In the genomic region with DNA sequence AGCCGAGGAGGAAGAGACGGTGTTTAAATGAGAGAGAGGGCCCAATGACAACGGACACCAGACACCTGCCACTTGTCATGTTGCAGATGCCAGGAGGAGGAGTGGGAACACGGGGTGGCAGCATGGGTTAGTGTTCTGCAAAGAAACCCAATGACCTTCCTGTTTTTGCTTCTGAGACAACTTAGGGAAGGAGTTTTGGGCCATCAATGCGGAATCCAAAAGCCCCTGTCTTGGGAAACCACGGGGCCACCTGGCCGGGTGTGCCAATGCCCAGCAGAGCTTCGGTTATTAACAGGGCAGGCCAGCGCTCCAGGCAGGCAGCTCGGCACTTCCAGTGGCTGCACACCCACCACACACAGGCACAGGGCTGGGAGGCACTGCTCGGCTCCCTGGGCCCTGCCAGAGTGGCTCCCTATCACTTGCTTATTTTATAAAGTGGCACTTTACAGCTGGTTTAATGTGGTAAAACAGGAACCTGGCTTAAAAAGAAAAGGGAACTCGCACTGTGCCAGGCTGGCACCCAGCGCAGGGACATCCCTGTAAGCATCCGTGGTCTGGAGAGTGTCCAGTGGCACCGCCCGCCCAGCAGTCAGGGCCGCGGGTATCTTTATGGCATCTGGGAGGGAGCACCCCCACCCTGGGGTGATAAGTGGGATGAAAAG, we compare ENCODE assay signal across 11 cellular contexts. TPM values are rescaled to one million over a fixed set of nuclear protein-coding genes. Genes with fewer than 3 reads are reported as not detected.
DNase-seq lines count a peak whose midpoint lies in the region; TF ChIP-seq lines count a peak whose summit lies in the region.
"Had no signal": no experiment of that assay in that cellular context is flagged by ENCODE, and none has a peak within 500 bp of the region (broad histone marks: within the 10 kb centered on the region; RNA-seq: fewer than 3 reads in every experiment).

No MANE protein-coding gene starts in this region.

- peak overlapping the region; percentile 1 for H3K27ac Mint-ChIP-seq in activated CD4-positive, alpha-beta T cell treated with anti-CD3 and anti-CD28 coated beads, Interleukin-2, amount 10 ng/mL, durations not matched to agents 24 days and 14 days
- H3K27ac Mint-ChIP-seq in activated CD4-positive, alpha-beta memory T cell treated with anti-CD3 and anti-CD28 coated beads for 36 hours, result peak overlapping the region; percentile 43
- H3K27ac Mint-ChIP-seq in type B pancreatic cell, result no peak overlapping the region

- DNase-seq in activated CD4-positive, alpha-beta T cell treated with anti-CD3 and anti-CD28 coated beads, Interleukin-2, amount 10 ng/mL, durations not matched to agents 24 days and 14 days, result no peak
- no peak for DNase-seq in activated CD4-positive, alpha-beta T cell treated with anti-CD3 and anti-CD28 coated beads, Interleukin-2, amount 50 U/mL, for 48 hours
- no peak for DNase-seq in activated CD4-positive, alpha-beta memory T cell treated with anti-CD3 and anti-CD28 coated beads for 36 hours
- no peak for DNase-seq in hepatocyte (ENCODE audit: low spot score)
- no peak for DNase-seq in RKO (ENCODE audit: low spot score)
- no peak for DNase-seq in cerebellum (ENCODE audit: low spot score)
- no peak for DNase-seq in type B pancreatic cell (ENCODE audit: extremely low spot score, unreplicated experiment)
- DNase-seq: cortex of kidney, HCEC 1CT, NCI-H82 had no signal

- H3K27me3 ChIP-seq in hepatocyte (no peaks in the 10 kb centered on the region), subcutaneous abdominal adipose tissue (ENCODE audit: control insufficient read depth in 5 of 5, insufficient read depth in 4 of 5, low read length in 5 of 5) (no peaks in the 10 kb centered on the region)

- no peak overlapping the region for H3K9ac ChIP-seq in subcutaneous abdominal adipose tissue (ENCODE audit: low read length in 5 of 5)

- peaks cover 60% of the 10 kb centered on the region for H3K4me1 Mint-ChIP-seq in activated CD4-positive, alpha-beta T cell treated with anti-CD3 and anti-CD28 coated beads, Interleukin-2, amount 10 ng/mL, durations not matched to agents 24 days and 14 days
- peaks cover 89% of the 10 kb centered on the region for H3K4me1 Mint-ChIP-seq in activated CD4-positive, alpha-beta memory T cell treated with anti-CD3 and anti-CD28 coated beads for 36 hours (ENCODE audit: low read depth)
- peaks cover 42% of the 10 kb centered on the region for H3K4me1 Mint-ChIP-seq in type B pancreatic cell (ENCODE audit: unreplicated experiment)

- no peaks in the 10 kb centered on the region for H3K27me3 Mint-ChIP-seq in activated CD4-positive, alpha-beta T cell treated with anti-CD3 and anti-CD28 coated beads, Interleukin-2, amount 10 ng/mL, durations not matched to agents 24 days and 14 days
- no peaks in the 10 kb centered on the region for H3K27me3 Mint-ChIP-seq in activated CD4-positive, alpha-beta memory T cell treated with anti-CD3 and anti-CD28 coated beads for 36 hours
- H3K27me3 Mint-ChIP-seq in type B pancreatic cell, result no peaks in the 10 kb centered on the region

- CTCF ChIA-PET in activated CD4-positive, alpha-beta memory T cell treated with anti-CD3 and anti-CD28 coated beads for 36 hours (lab: Charles Lee), result interaction anchor here (1.7 to 11.1 kb wide), 2 partner anchors 18 to 20 kb away, joined by 4 to 91 read pairs; a partner anchor contains a TSS

- H3K9me3 ChIP-seq in hepatocyte (ENCODE audit: low read depth) (no peaks in the 10 kb centered on the region), subcutaneous abdominal adipose tissue (ENCODE audit: control insufficient read depth in 5 of 5, low read length in 5 of 5) (no peaks in the 10 kb centered on the region)

- TF ChIP-seq CTCF in hepatocyte (IDR thresholded peaks at IDR 0.05; ENCODE audit: poor library complexity) (no peak), type B pancreatic cell (conservative IDR thresholded peaks at IDR 0.05) (no peak)

- no peaks in the 10 kb centered on the region for H3K9me3 Mint-ChIP-seq in activated CD4-positive, alpha-beta T cell treated with anti-CD3 and anti-CD28 coated beads, Interleukin-2, amount 10 ng/mL, durations not matched to agents 24 days and 14 days
- H3K9me3 Mint-ChIP-seq in activated CD4-positive, alpha-beta memory T cell treated with anti-CD3 and anti-CD28 coated beads for 36 hours, result no peaks in the 10 kb centered on the region
- H3K9me3 Mint-ChIP-seq in type B pancreatic cell, result no peaks in the 10 kb centered on the region

- H3K4me1 ChIP-seq in hepatocyte (ENCODE audit: insufficient read depth) (peaks cover 37% of the 10 kb centered on the region), subcutaneous abdominal adipose tissue (ENCODE audit: control insufficient read depth in 5 of 5, insufficient read depth in 5 of 5, low read length in 5 of 5) (peaks cover 36 to 98% (median 86%) of the 10 kb centered on the region in 5 donors)

- H3K36me3 ChIP-seq in hepatocyte (replicated peaks; ENCODE audit: insufficient read depth, low read depth) (no peaks in the 10 kb centered on the region), subcutaneous abdominal adipose tissue (ENCODE audit: control insufficient read depth in 5 of 5, insufficient read depth in 5 of 5, low read length in 5 of 5) (no peaks in the 10 kb centered on the region)

- peak overlapping the region; percentile 81 for H3K27ac ChIP-seq in hepatocyte
- H3K27ac ChIP-seq in subcutaneous abdominal adipose tissue (ENCODE audit: low read depth, low read length), result peak overlapping the region; percentile 16

- no peak overlapping the region for H3K4me3 Mint-ChIP-seq in activated CD4-positive, alpha-beta T cell treated with anti-CD3 and anti-CD28 coated beads, Interleukin-2, amount 10 ng/mL, durations not matched to agents 24 days and 14 days
- no peak overlapping the region for H3K4me3 Mint-ChIP-seq in activated CD4-positive, alpha-beta memory T cell treated with anti-CD3 and anti-CD28 coated beads for 36 hours
- no peak overlapping the region for H3K4me3 Mint-ChIP-seq in type B pancreatic cell

- H3K79me2 ChIP-seq in hepatocyte, result peaks cover 98% of the 10 kb centered on the region

- H2AFZ ChIP-seq in hepatocyte, result no peak overlapping the region

- H3K36me3 Mint-ChIP-seq in activated CD4-positive, alpha-beta T cell treated with anti-CD3 and anti-CD28 coated beads, Interleukin-2, amount 10 ng/mL, durations not matched to agents 24 days and 14 days (ENCODE audit: low read depth), result no peaks in the 10 kb centered on the region
- no peaks in the 10 kb centered on the region for H3K36me3 Mint-ChIP-seq in activated CD4-positive, alpha-beta memory T cell treated with anti-CD3 and anti-CD28 coated beads for 36 hours
- no peaks in the 10 kb centered on the region for H3K36me3 Mint-ChIP-seq in type B pancreatic cell

- H3K4me3 ChIP-seq in hepatocyte (no peak overlapping the region), subcutaneous abdominal adipose tissue (ENCODE audit: low read depth in 1 of 5, low read length in 5 of 5) (no peak overlapping the region)

- no peaks in the 10 kb centered on the region for H3K9me2 ChIP-seq in hepatocyte (replicated peaks; ENCODE audit: insufficient read depth)

- POLR2A ChIA-PET in activated CD4-positive, alpha-beta memory T cell treated with anti-CD3 and anti-CD28 coated beads for 36 hours (lab: Charles Lee), result no interaction called here

- 93% methylated on average over 18 of the region's 18 CpGs for WGBS in hepatocyte (ENCODE audit: low lambda C conversion rate, missing lambda C conversion rate)

- intact Hi-C loops in activated CD4-positive, alpha-beta T cell treated with anti-CD3 and anti-CD28 coated beads, Interleukin-2, amount 10 ng/mL, durations not matched to agents 24 days and 14 days (cut with micrococcal nuclease), result no loop called here
- intact Hi-C loops in activated CD4-positive, alpha-beta memory T cell treated with anti-CD3 and anti-CD28 coated beads for 36 hours (cut with micrococcal nuclease), result no loop called here

- H4K20me1 ChIP-seq in hepatocyte (ENCODE audit: insufficient read depth, poor library complexity, severe bottlenecking), result peaks cover 94% of the 10 kb centered on the region

- no peak overlapping the region for H3K4me2 ChIP-seq in hepatocyte

RNA-seq across cellular contexts. Expression of a gene that starts 19.1 kb away (rescaled TPM):
- 25.5 and 27.8 TPM in 2 replicates for total RNA-seq in activated CD4-positive, alpha-beta T cell treated with anti-CD3 and anti-CD28 coated beads, Interleukin-2, amount 10 ng/mL, durations not matched to agents 24 days and 14 days
- 10 to 100 TPM; 24.7 to 29.7 TPM for total RNA-seq in activated CD4-positive, alpha-beta memory T cell treated with anti-CD3 and anti-CD28 coated beads for 36 hours
- total RNA-seq in hepatocyte (3.9 and 11.0 TPM in 2 replicates), cerebellum (7.2 TPM), type B pancreatic cell (ENCODE audit: low replicate concordance) (13.6 and 16.7 TPM in 2 replicates)
- polyA plus RNA-seq in hepatocyte, result 15.0 and 18.1 TPM in 2 replicates

RNA-seq across cellular contexts. Expression of a gene that starts 40.6 kb away (rescaled TPM):
- total RNA-seq in activated CD4-positive, alpha-beta T cell treated with anti-CD3 and anti-CD28 coated beads, Interleukin-2, amount 10 ng/mL, durations not matched to agents 24 days and 14 days, result 170 and 173 TPM in 2 replicates
- total RNA-seq in activated CD4-positive, alpha-beta memory T cell treated with anti-CD3 and anti-CD28 coated beads for 36 hours, result 100 to 1,000 TPM; 232 to 236 TPM
- total RNA-seq in hepatocyte, result 183 and 195 TPM in 2 replicates
- polyA plus RNA-seq in hepatocyte, result 247 and 262 TPM in 2 replicates
- 81.4 TPM for total RNA-seq in cerebellum
- 151 and 191 TPM in 2 replicates for total RNA-seq in type B pancreatic cell (ENCODE audit: low replicate concordance)

RNA-seq across cellular contexts. Expression of a gene that starts 54.9 kb away (rescaled TPM):
- total RNA-seq in activated CD4-positive, alpha-beta T cell treated with anti-CD3 and anti-CD28 coated beads, Interleukin-2, amount 10 ng/mL, durations not matched to agents 24 days and 14 days, result 124 and 134 TPM in 2 replicates
- 100 to 1,000 TPM; 112 to 114 TPM for total RNA-seq in activated CD4-positive, alpha-beta memory T cell treated with anti-CD3 and anti-CD28 coated beads for 36 hours
- total RNA-seq in hepatocyte (76.3 and 91.7 TPM in 2 replicates), cerebellum (23.6 TPM), type B pancreatic cell (ENCODE audit: low replicate concordance) (72.9 and 73.9 TPM in 2 replicates)
- polyA plus RNA-seq in hepatocyte, result 85.7 and 89.2 TPM in 2 replicates
